ENCODE assay signal across 7 cellular contexts in the genomic region with DNA sequence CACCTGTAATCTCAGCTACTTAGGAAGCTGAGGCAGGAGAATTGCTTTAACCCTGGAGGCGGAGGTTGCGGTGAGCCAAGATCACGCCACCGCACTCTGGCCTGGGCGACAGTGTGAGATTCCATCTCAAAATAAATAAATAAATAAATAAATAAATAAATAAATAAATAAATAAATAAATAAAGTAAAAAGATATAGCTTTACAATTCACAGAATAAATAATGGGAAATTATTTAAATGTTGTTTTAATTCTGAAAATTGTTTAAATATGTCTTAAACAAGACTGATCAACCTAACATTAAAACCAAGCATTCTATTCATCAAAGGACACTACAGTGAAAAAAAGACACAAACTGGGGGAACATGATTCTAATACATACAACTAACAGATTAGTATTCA.
"Had no signal": no experiment of that assay in that cellular context is flagged by ENCODE, and none has a peak within 500 bp of the region (broad histone marks: within the 10 kb centered on the region; RNA-seq: fewer than 3 reads in every experiment).

No MANE protein-coding gene starts in this region.

- H3K36me3 ChIP-seq: HAP-1 had no signal

- H3K27ac ChIP-seq: GM23248 had no signal

- FAIRE-seq: K562 had no signal

- H3K4me1 ChIP-seq: HAP-1 had no signal

- H3K9me3 ChIP-seq: HAP-1 had no signal

- DNase-seq: GM23248, GOT3, H7, IMR-90, KG1 had no signal

- H3K4me3 ChIP-seq: GM23248, HAP-1, K562 had no signal
